9 cellular contexts compared by ENCODE assay signal in genomic region chr7:135281363-135281949, GRCh38. TPM values are rescaled to one million over a fixed set of nuclear protein-coding genes. Genes with fewer than 3 reads are reported as not detected.
DNase-seq lines count a peak whose midpoint lies in the region; ATAC-seq, FAIRE-seq and TF ChIP-seq lines count a peak whose summit lies in the region.
"Had no signal": no experiment of that assay in that cellular context is flagged by ENCODE, and none has a peak within 500 bp of the region (broad histone marks: within the 10 kb centered on the region; RNA-seq: fewer than 3 reads in every experiment).

No MANE protein-coding gene starts in this region.

- CTCF ChIA-PET in HepG2 (lab: Yijun Ruan, JAX; ENCODE audit: low intra/inter-chr PET ratio, low total read pairs), result interaction anchor here (0.8 to 4.1 kb wide), 8 partner anchors 52 to 364 kb away, joined by 3 to 81 read pairs (median 4); partner anchors contain the start of gene NUP205

- peak; percentile 97 for FAIRE-seq in HepG2 (lab: Jason Lieb, UNC)

- H3K9ac ChIP-seq in BLaER1 treated with 17β-estradiol and CSF1 and Interleukin-3, amounts not matched to agents 10 nM and 100 nM, result peak overlapping the region in 2 of 11 experiments; percentile 21 to 51; a peak in 3 of 22 replicates
- no peak overlapping the region for H3K9ac ChIP-seq in HepG2 (ENCODE audit: insufficient read depth, low read depth, low read length)

- POLR2A ChIA-PET in HepG2 (lab: Yijun Ruan, JAX), result no interaction called here

- no peak for TF ChIP-seq EP300 in HepG2 (IDR thresholded peaks at IDR 0.05; ENCODE audit: low read depth in 2 of 2, low read length in 2 of 2)
- TF ChIP-seq EP300 in HepG2 (CRISPR knock-in tag; IDR thresholded peaks at IDR 0.05; ENCODE audit: borderline replicate concordance), result no peak

- DNase-seq in GM19238 (ENCODE audit: insufficient read length, low spot score) (peak; percentile 72), NCI-H446 (lab: John Stamatoyannopoulos, UW) (peak; percentile 67 to 83), choroid plexus epithelial cell (ENCODE audit: low read depth) (peak; percentile 95), HepG2 (ENCODE audit: low spot score) (peak; percentile 78)
- peak; percentile 60 for DNase-seq in activated CD4-positive, CD25-positive, alpha-beta regulatory T cell treated with anti-CD3 and anti-CD28 coated beads, Interleukin-2, amount 50 U/mL, for 72 hours
- DNase-seq in stimulated activated CD4-positive, alpha-beta T cell treated with anti-CD3 and anti-CD28 coated beads, TNF-alpha, amount 100 ng/mL, for 24 hours (ENCODE audit: low read depth in 3 of 3), result peak; percentile 50 to 67 (median 65)

- peak; percentile 96 for TF ChIP-seq RAD21 in HepG2 (CRISPR knock-in tag; IDR thresholded peaks at IDR 0.05)

- no peaks in the 10 kb centered on the region; a peak in 1 of 22 replicates for H4K20me1 ChIP-seq in BLaER1 treated with 17β-estradiol and CSF1 and Interleukin-3, amounts not matched to agents 10 nM and 100 nM
- H4K20me1 ChIP-seq in HepG2 (ENCODE audit: insufficient read depth, low read length), result no peaks in the 10 kb centered on the region

- in situ Hi-C loops in HepG2 (cut with HindIII; ENCODE audit: extremely low pct_ligation_motif_present, low pct_unique_long_range_greater_than_20kb), result loop anchor here (25.0 kb wide), 1 partner anchor 281 kb away; the partner anchor contains the start of gene NUP205

- TF ChIP-seq CTCF in choroid plexus epithelial cell (conservative IDR thresholded peaks at IDR 0.05; ENCODE audit: low read depth, low read length), result peak; percentile 99
- peak; percentile 99 for TF ChIP-seq CTCF in HepG2 (CRISPR knock-in tag; IDR thresholded peaks at IDR 0.05)

- no TSS peak for BruUV-seq in HepG2 (replicated peaks; lab: Mats Ljungman, UMichigan)

- H3K27ac ChIP-seq in BLaER1 treated with 17β-estradiol and CSF1 and Interleukin-3, amounts not matched to agents 10 nM and 100 nM, result peak overlapping the region in 7 of 11 experiments; percentile 43 to 68 (median 52); a peak in 10 of 22 replicates
- H3K27ac ChIP-seq in HepG2 (ENCODE audit: extremely low read length, insufficient read depth, low read length), result no peak overlapping the region

- no peak overlapping the region for H2AFZ ChIP-seq in HepG2 (ENCODE audit: low read length)

- no peaks in the 10 kb centered on the region for H3K36me3 ChIP-seq in BLaER1 treated with 17β-estradiol and CSF1 and Interleukin-3, amounts not matched to agents 10 nM and 100 nM
- H3K36me3 ChIP-seq in HepG2 (replicated peaks in 1 of 2; ENCODE audit: control insufficient read depth in 1 of 2, insufficient read depth in 2 of 2, low read length in 2 of 2), result no peaks in the 10 kb centered on the region

- intact Hi-C loops in HepG2 (cut with micrococcal nuclease; ENCODE audit: unreplicated experiment), result loop anchor here (1.0 kb wide), 4 partner anchors 54 to 364 kb away; no protein-coding TSS in a partner anchor

- no peak overlapping the region for H3K4me3 ChIP-seq in BLaER1 treated with 17β-estradiol and CSF1 and Interleukin-3, amounts not matched to agents 10 nM and 100 nM
- H3K4me3 ChIP-seq in choroid plexus epithelial cell (ENCODE audit: low read depth, low read length) (no peak overlapping the region), HepG2 (replicated peaks in 1 of 3; ENCODE audit: insufficient read depth in 1 of 3, low read depth in 2 of 3, low read length in 3 of 3) (no peak overlapping the region)

- no peaks in the 10 kb centered on the region for H3K9me3 ChIP-seq in BLaER1 treated with 17β-estradiol and CSF1 and Interleukin-3, amounts not matched to agents 10 nM and 100 nM (replicated peaks in 1 of 11)
- no peaks in the 10 kb centered on the region for H3K9me3 ChIP-seq in HepG2 (ENCODE audit: low read length)

- 4% methylated on average over 7 of the region's 7 CpGs for WGBS in HepG2 (ENCODE audit: low lambda C conversion rate)

- peak overlapping the region; percentile 60 to 89 (median 79); a peak in 21 of 22 replicates for H3K4me2 ChIP-seq in BLaER1 treated with 17β-estradiol and CSF1 and Interleukin-3, amounts not matched to agents 10 nM and 100 nM
- peak overlapping the region; percentile 30 for H3K4me2 ChIP-seq in HepG2 (ENCODE audit: low read depth, low read length)

- no peaks in the 10 kb centered on the region for H3K27me3 ChIP-seq in BLaER1 treated with 17β-estradiol and CSF1 and Interleukin-3, amounts not matched to agents 10 nM and 100 nM
- H3K27me3 ChIP-seq in HepG2 (ENCODE audit: control insufficient read depth in 1 of 2, insufficient read depth in 2 of 2, low read length in 2 of 2), result no peaks in the 10 kb centered on the region

- H3K79me2 ChIP-seq in HepG2 (ENCODE audit: insufficient read depth, low read length), result no peaks in the 10 kb centered on the region

- peaks cover 19 to 27% (median 23%) of the 10 kb centered on the region in 10 experiments for H3K4me1 ChIP-seq in BLaER1 treated with 17β-estradiol and CSF1 and Interleukin-3, amounts not matched to agents 10 nM and 100 nM
- H3K4me1 ChIP-seq in HepG2 (ENCODE audit: insufficient read depth, low read length), result 0 out of 2 replicates have a peak, but pooled peaks cover 11% of the 10 kb centered on the region

- no peak for TF ChIP-seq POLR2A in HepG2 (IDR thresholded peaks at IDR 0.05; ENCODE audit: insufficient read depth in 1 of 2, low read depth in 2 of 2, low read length in 2 of 2)

- ATAC-seq in HG03342 (IDR thresholded peaks at IDR 0.05; ENCODE audit: unreplicated experiment), result peak; percentile 96
- peak; percentile 97 for ATAC-seq in HepG2

TF ChIP-seq in HepG2, 621 proteins besides CTCF, POLR2A, EP300 and RAD21 (continues in another document):
- TF ChIP-seq HIC2 (CRISPR knock-in tag; IDR thresholded peaks at IDR 0.05; ENCODE audit: low read depth) (no peak), ZNF10 (CRISPR knock-in tag; IDR thresholded peaks at IDR 0.05; ENCODE audit: borderline replicate concordance, low read depth) (no peak), ZKSCAN8 (CRISPR knock-in tag; IDR thresholded peaks at IDR 0.05; ENCODE audit: borderline replicate concordance) (no peak)

RNA-seq across cellular contexts. Expression of gene STRA8, which starts 47.8 kb away (rescaled TPM):
- not detected in 2 replicates for total RNA-seq in HepG2 (2016; rRNA removed; fragmentation: Illumina TruSeq; extraction: Trizol)
- total RNA-seq in HepG2 (2016; cell fraction: cytosol; rRNA removed; fragmentation: Illumina TruSeq; extraction: Trizol; ENCODE audit: low read depth), result not detected in 2 replicates
- not detected in 2 replicates for total RNA-seq in HepG2 (2016; cell fraction: insoluble cytoplasmic fraction; rRNA removed; fragmentation: Illumina TruSeq; extraction: Trizol)
- total RNA-seq in HepG2 (2016; cell fraction: membrane; rRNA removed; fragmentation: Illumina TruSeq; extraction: Trizol), result not detected in 2 replicates
- total RNA-seq in HepG2 (2016; cell fraction: nucleus; rRNA removed; fragmentation: Illumina TruSeq; extraction: Trizol), result not detected in 2 replicates
- polyA plus RNA-seq in HepG2 (2011; rRNA removed), result 0.20 TPM in 1 of 2 replicates, not detected in the other
- polyA plus RNA-seq in HepG2 (2011; cell fraction: cytosol; rRNA removed), result not detected in 2 replicates
- 0.18 and 0.38 TPM in 2 replicates for polyA plus RNA-seq in HepG2 (2011; cell fraction: nucleus; rRNA removed)
- not detected in 2 replicates for polyA plus RNA-seq in HepG2 (2012)
- polyA plus RNA-seq in HepG2 (2016; cell fraction: cytosol; fragmentation: Illumina TruSeq; extraction: Trizol; ENCODE audit: low read depth), result not detected in 2 replicates
- polyA plus RNA-seq in HepG2 (2016; cell fraction: insoluble cytoplasmic fraction; fragmentation: Illumina TruSeq; extraction: Trizol; ENCODE audit: low read depth), result not detected in 2 replicates
- not detected in 2 replicates for polyA plus RNA-seq in HepG2 (2016; cell fraction: membrane; fragmentation: Illumina TruSeq; extraction: Trizol; ENCODE audit: low read depth)
- not detected in 2 replicates for polyA plus RNA-seq in HepG2 (2016; cell fraction: nucleus; fragmentation: Illumina TruSeq; extraction: Trizol; ENCODE audit: insufficient read depth, low read depth)
- polyA minus RNA-seq in HepG2 (2011; rRNA and poly(A)+ RNA removed; ENCODE audit: low replicate concordance), result not detected in 2 replicates
- not detected in 2 replicates for polyA minus RNA-seq in HepG2 (2011; cell fraction: cytosol; rRNA and poly(A)+ RNA removed)
- polyA minus RNA-seq in HepG2 (2011; cell fraction: nucleus; rRNA and poly(A)+ RNA removed), result not detected in 2 replicates
- total RNA-seq: T-helper 2 cell treated with Interferon-gamma antibody and Interleukin-4, amounts not matched to agents 100 ng/mL and 5 ng/mL, for 36 hours had no signal
